Comparison of ENCODE assay signal across 1 cellular context in the genomic region with DNA sequence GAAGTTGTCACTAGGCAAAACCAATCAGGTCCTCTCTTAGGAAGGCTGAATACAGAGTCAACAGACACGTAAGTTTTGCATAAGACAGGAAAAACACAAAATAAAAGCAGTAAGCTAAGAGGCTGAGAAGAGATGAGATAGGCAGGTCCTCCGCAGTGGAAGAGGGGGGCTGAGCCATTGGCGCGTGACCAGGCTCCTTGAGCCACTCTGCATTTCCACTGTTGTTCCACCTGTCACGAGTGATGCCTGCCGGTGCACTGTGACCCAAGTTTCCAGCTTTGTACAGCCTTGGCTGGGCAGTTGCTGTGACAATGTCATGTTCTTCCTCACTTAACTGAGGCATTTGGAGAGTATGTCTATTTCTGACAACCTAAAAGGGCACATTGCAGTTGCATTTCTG.
TF ChIP-seq lines count a peak whose summit lies in the region.

No MANE protein-coding gene starts in this region.

TF ChIP-seq in GM12878, 131 proteins besides CTCF, POLR2A, EP300 and RAD21:
- no peak for TF ChIP-seq YY1 (IDR thresholded peaks at IDR 0.05; ENCODE audit: low read depth, low read length)
- peak; percentile 63; the same call in 1 of the 2 replicates for TF ChIP-seq PAX5 (IDR thresholded peaks at IDR 0.05; ENCODE audit: borderline replicate concordance, low read depth, low read length)
